In the genomic region with DNA sequence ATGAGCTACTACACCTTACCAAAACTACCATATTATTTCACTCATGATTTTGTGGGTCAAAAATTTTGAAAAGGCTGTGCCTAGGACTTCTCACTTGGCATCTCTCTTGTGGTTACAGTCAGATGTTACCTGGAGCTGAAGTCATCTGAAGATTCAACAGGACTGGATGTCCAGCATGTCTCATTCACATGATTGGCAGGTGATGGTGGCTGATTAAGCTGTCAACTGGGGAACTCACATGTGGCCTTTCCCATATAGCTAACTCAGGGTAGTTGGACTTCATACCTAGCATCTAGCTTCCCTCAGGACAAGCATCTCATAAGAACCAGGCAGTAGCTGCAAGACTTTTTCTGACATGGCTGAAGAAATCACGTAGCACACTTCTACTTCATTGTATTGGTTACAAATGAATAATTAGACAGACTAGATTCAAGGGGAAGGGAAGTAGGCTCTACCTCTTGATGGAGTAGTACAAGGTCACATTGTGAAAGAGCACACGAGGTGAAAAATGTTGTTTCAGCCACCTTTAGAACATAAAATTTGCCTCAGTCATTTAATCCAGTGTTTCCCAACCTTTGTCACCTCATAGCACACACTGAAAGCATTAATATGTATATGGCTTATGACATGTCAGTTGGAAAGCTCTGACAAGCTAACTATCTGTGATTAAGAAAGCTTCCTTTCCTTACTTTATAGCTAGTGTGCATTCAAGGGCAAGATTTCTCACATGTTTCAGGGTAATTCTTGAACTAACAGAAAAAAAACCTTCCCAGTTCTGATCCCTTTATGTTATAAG, we compare ENCODE assay signal across 23 cellular contexts.
DNase-seq lines count a peak whose midpoint lies in the region; ATAC-seq, FAIRE-seq and TF ChIP-seq lines count a peak whose summit lies in the region.
"Had no signal": no experiment of that assay in that cellular context is flagged by ENCODE, and none has a peak within 500 bp of the region (broad histone marks: within the 10 kb centered on the region; RNA-seq: fewer than 3 reads in every experiment).

No MANE protein-coding gene starts in this region.

- no peak for TF ChIP-seq EP300 in K562 (IDR thresholded peaks at IDR 0.05; ENCODE audit: low read length)

- TF ChIP-seq POLR2A in K562 (conservative IDR thresholded peaks at IDR 0.05) (no peak), GM18505 (IDR thresholded peaks at IDR 0.05; ENCODE audit: borderline replicate concordance, extremely low read depth, insufficient read depth, insufficient read length) (no peak)

- H4K91ac ChIP-seq in mesenchymal stem cell (ENCODE audit: low read length) = no peak overlapping the region

- no peak overlapping the region for H2BK12ac ChIP-seq in mesenchymal stem cell (ENCODE audit: low read length in 2 of 2)

- H3K79me2 ChIP-seq in K562 (ENCODE audit: control insufficient read depth, insufficient read depth, low read length) = no peaks in the 10 kb centered on the region

- WGBS in K562 (ENCODE audit: insufficient coverage, low coverage, missing lambda C conversion rate) = 24% methylated on average over 2 of the region's 2 CpGs
- WGBS in mesenchymal stem cell = 83% methylated on average over 1 of the region's 2 CpGs

- no peak overlapping the region for H3K14ac ChIP-seq in mesenchymal stem cell (ENCODE audit: low read length in 2 of 2)

- no peak overlapping the region for H2BK120ac ChIP-seq in mesenchymal stem cell (ENCODE audit: low read depth, low read length)

- no peak overlapping the region for H4K8ac ChIP-seq in mesenchymal stem cell (ENCODE audit: low read length)

- CTCF ChIA-PET in K562 (lab: Yijun Ruan, JAX; ENCODE audit: low intra/inter-chr PET ratio) = interaction anchor here (1.4 kb wide), 1 partner anchor 213 kb away, joined by 5 read pairs; no protein-coding TSS in a partner anchor

- no TSS peak for BruUV-seq in K562 (replicated peaks; lab: Mats Ljungman, UMichigan)

- H2AFZ ChIP-seq in K562 (ENCODE audit: low read depth, low read length) (peak overlapping the region; percentile 51; the same call in 1 of the 2 replicates), mesenchymal stem cell (ENCODE audit: low read depth, low read length) (no peak overlapping the region)
- H2AFZ ChIP-seq: GM23248 had no signal

- FAIRE-seq in K562 (lab: Jason Lieb, UNC) = no peak
- FAIRE-seq: A204.1, G401.6, GM19239, H1 had no signal

- H3K27me3 ChIP-seq in K562 (ENCODE audit: control insufficient read depth in 2 of 2, insufficient read depth in 2 of 2, low read length in 2 of 2) (no peaks in the 10 kb centered on the region), mesenchymal stem cell (ENCODE audit: control insufficient read depth in 1 of 2, insufficient read depth in 1 of 2, low read length in 2 of 2) (peaks cover 0 to 15% of the 10 kb centered on the region in 2 experiments)
- H3K27me3 ChIP-seq: BLaER1 had no signal

- H2BK5ac ChIP-seq in mesenchymal stem cell (ENCODE audit: low read depth, low read length, poor library complexity, severe bottlenecking) = no peak overlapping the region

- TF ChIP-seq RAD21 in K562 (CRISPR knock-in tag; conservative IDR thresholded peaks at IDR 0.05 in 1 of 2, IDR thresholded peaks at IDR 0.05 in 1 of 2) = no peak

- H3K23ac ChIP-seq in mesenchymal stem cell (ENCODE audit: low read length in 2 of 2) = no peak overlapping the region

- H3K4me2 ChIP-seq in K562 (ENCODE audit: insufficient read depth, low read length) = no peak overlapping the region
- no peak overlapping the region for H3K4me2 ChIP-seq in mesenchymal stem cell (ENCODE audit: low read length, poor library complexity, severe bottlenecking)
- H3K4me2 ChIP-seq: BLaER1 had no signal

- no peak overlapping the region for H3K9ac ChIP-seq in K562 (ENCODE audit: insufficient read depth in 1 of 2, low read depth in 2 of 2, low read length in 2 of 2)
- H3K9ac ChIP-seq in mesenchymal stem cell (ENCODE audit: low read length) = no peak overlapping the region
- H3K9ac ChIP-seq: BLaER1, GM23248 had no signal

- POLR2A ChIA-PET in K562 (lab: Yijun Ruan, JAX) = interaction anchor here (0.6 to 1.6 kb wide), 9 partner anchors 9 to 267 kb away, joined by 3 to 5 read pairs (median 3); no protein-coding TSS in a partner anchor

- H3K9me3 ChIP-seq in K562 (replicated peaks; ENCODE audit: control insufficient read depth, insufficient read depth, low read depth, low read length) (no peaks in the 10 kb centered on the region), mesenchymal stem cell (ENCODE audit: control insufficient read depth, low read length) (peaks cover 3% of the 10 kb centered on the region)
- H3K9me3 ChIP-seq: Caco-2 had no signal

- H2AK5ac ChIP-seq in mesenchymal stem cell (ENCODE audit: low read length, severe bottlenecking) = peak overlapping the region; percentile 21

- no peak for TF ChIP-seq CTCF in K562 (IDR thresholded peaks at IDR 0.05 in 2 of 3, conservative IDR thresholded peaks at IDR 0.05 in 1 of 3; ENCODE audit: insufficient read depth in 2 of 3, low read depth in 1 of 3, low read length in 3 of 3)

- H3K4ac ChIP-seq in mesenchymal stem cell (ENCODE audit: low read depth in 1 of 2, low read length in 2 of 2) = no peak overlapping the region

- ATAC-seq in K562 (no peak), HG02970 (IDR thresholded peaks at IDR 0.05; ENCODE audit: low FRiP score, unreplicated experiment) (no peak), GM18505 (IDR thresholded peaks at IDR 0.05; ENCODE audit: unreplicated experiment) (no peak)
- ATAC-seq: CD8-positive, alpha-beta T cell had no signal

- H3K36me3 ChIP-seq in K562 (ENCODE audit: control insufficient read depth, insufficient read depth, low read length) = no peaks in the 10 kb centered on the region
- H3K36me3 ChIP-seq in mesenchymal stem cell (ENCODE audit: control insufficient read depth in 1 of 2, insufficient read depth in 2 of 2, low read depth in 1 of 2, low read length in 2 of 2) = no peaks in the 10 kb centered on the region
- H3K36me3 ChIP-seq: BLaER1 had no signal

- no peak overlapping the region for H3K18ac ChIP-seq in mesenchymal stem cell (ENCODE audit: low read depth in 1 of 2, low read length in 2 of 2)

- intact Hi-C loops in K562 (cut with micrococcal nuclease) = no loop called here

- in situ Hi-C loops in K562 (cut with MboI) = no loop called here

- H3K4me1 ChIP-seq in K562 (replicated peaks in 1 of 2; ENCODE audit: control insufficient read depth in 2 of 2, insufficient read depth in 2 of 2, low read length in 2 of 2) = peaks cover 5 to 18% of the 10 kb centered on the region in 2 experiments
- H3K4me1 ChIP-seq in mesenchymal stem cell (ENCODE audit: control insufficient read depth, insufficient read depth, low read depth, low read length) = no peaks in the 10 kb centered on the region
- H3K4me1 ChIP-seq: Caco-2 had no signal

- DNase-seq in NOMO-1 treated with DMSO at 0.1 percent for 48 hours (lab: John Stamatoyannopoulos, UW; ENCODE audit: unreplicated experiment) = peak; percentile 51
- no peak for DNase-seq in NOMO-1 treated with dmso at 0.1 percent for 144 hours (lab: John Stamatoyannopoulos, UW; ENCODE audit: unreplicated experiment)
- DNase-seq in K562 (ENCODE audit: extremely low read depth in 1 of 4, low spot score in 3 of 4) = no peak
- no peak for DNase-seq in mesenchymal stem cell
- DNase-seq in SKM-1 treated with dmso at 0.1 percent for 144 hours (lab: John Stamatoyannopoulos, UW; ENCODE audit: unreplicated experiment) = no peak
- no peak for DNase-seq in foreskin melanocyte
- DNase-seq: CD4-positive, CD25-positive, alpha-beta regulatory T cell; CD8-positive, alpha-beta T cell; DMS153; DND-41; H7; HCEC 1CT had no signal

- no peak overlapping the region for H3K27ac ChIP-seq in K562 (ENCODE audit: extremely low read depth, low read depth, low read length)
- H3K27ac ChIP-seq in mesenchymal stem cell (ENCODE audit: low read length, poor library complexity, severe bottlenecking) = no peak overlapping the region
- H3K27ac ChIP-seq: 22Rv1, BLaER1, C4-2B, GM23248 had no signal

- H3K9me1 ChIP-seq in K562 (ENCODE audit: control insufficient read depth, insufficient read depth, low read length) = no peaks in the 10 kb centered on the region

- H4K20me1 ChIP-seq in K562 (replicated peaks; ENCODE audit: control insufficient read depth, insufficient read depth, low read length) = no peaks in the 10 kb centered on the region
- H4K20me1 ChIP-seq: BLaER1 had no signal

- H3K4me3 ChIP-seq in K562 (no peak overlapping the region), mesenchymal stem cell (ENCODE audit: insufficient read depth in 1 of 2, low read depth in 1 of 2, low read length in 2 of 2) (no peak overlapping the region)
- H3K4me3 ChIP-seq: BLaER1, GM23248 had no signal

- no peak overlapping the region for H2BK15ac ChIP-seq in mesenchymal stem cell (ENCODE audit: low read depth, poor library complexity, severe bottlenecking)

- H3K79me1 ChIP-seq in mesenchymal stem cell (replicated peaks; ENCODE audit: low read length, poor library complexity, severe bottlenecking) = no peaks in the 10 kb centered on the region

TF ChIP-seq in K562, 482 proteins besides CTCF, POLR2A, EP300 and RAD21 (continues in another document):
- TF ChIP-seq, protein P1, sequence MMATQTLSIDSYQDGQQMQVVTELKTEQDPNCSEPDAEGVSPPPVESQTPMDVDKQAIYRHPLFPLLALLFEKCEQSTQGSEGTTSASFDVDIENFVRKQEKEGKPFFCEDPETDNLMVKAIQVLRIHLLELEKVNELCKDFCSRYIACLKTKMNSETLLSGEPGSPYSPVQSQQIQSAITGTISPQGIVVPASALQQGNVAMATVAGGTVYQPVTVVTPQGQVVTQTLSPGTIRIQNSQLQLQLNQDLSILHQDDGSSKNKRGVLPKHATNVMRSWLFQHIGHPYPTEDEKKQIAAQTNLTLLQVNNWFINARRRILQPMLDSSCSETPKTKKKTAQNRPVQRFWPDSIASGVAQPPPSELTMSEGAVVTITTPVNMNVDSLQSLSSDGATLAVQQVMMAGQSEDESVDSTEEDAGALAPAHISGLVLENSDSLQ (IDR thresholded peaks at IDR 0.05) = peak; percentile 89
- TF ChIP-seq MAFG (tag; conservative IDR thresholded peaks at IDR 0.05) (no peak), KLF16 (IDR thresholded peaks at IDR 0.05) (no peak), HMG20B (CRISPR knock-in tag; IDR thresholded peaks at IDR 0.05) (no peak), NR3C1 (CRISPR knock-in tag; IDR thresholded peaks at IDR 0.05) (no peak), ZNF217 (CRISPR knock-in tag; IDR thresholded peaks at IDR 0.05) (no peak), KLF1 (tag; IDR thresholded peaks at IDR 0.05) (no peak)
- TF ChIP-seq, protein P2, sequence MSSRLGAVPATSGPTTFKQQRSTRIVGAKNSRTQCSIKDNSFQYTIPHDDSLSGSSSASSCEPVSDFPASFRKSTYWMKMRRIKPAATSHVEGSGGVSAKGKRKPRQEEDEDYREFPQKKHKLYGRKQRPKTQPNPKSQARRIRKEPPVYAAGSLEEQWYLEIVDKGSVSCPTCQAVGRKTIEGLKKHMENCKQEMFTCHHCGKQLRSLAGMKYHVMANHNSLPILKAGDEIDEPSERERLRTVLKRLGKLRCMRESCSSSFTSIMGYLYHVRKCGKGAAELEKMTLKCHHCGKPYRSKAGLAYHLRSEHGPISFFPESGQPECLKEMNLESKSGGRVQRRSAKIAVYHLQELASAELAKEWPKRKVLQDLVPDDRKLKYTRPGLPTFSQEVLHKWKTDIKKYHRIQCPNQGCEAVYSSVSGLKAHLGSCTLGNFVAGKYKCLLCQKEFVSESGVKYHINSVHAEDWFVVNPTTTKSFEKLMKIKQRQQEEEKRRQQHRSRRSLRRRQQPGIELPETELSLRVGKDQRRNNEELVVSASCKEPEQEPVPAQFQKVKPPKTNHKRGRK (tag; IDR thresholded peaks at IDR 0.05) = no peak
